In the genomic region with DNA sequence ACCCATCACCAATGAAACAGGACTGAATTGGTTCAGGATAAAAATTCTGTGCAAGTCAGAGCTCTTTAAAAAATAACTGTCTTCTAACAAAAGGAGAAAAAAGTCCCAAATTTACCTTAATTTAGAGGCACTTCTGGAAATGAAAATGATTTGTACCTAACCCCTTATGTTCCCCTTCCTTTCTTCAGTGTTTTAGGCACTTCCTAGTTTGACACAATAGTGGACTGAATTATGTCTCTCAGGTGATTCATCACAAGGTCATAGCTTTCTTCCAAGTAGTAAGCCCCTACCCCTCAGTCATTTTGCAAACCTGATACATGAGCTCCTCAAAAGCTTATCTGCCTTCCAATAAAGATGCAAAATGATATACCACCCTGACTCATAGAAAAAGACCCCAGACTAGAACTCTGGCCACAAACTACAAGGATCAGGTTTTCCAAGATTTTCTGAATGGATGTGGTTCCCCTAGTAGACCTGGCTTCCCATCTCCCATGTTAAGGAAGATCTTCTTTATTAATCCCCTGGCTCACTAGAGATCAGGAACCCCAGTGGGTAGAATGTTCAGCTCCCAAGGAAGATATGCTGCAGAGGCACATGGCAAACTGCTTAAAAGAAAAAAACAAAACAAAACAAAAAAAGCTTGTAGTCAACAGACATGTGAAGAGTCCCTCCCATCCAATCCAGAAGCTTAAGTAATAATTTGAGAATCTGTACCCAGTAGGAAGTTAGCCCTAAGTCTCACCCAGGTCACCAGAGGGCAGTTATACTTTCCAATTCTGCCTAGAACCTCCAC, we compare ENCODE assay signal across 8 cellular contexts. TPM values are rescaled to one million over a fixed set of nuclear protein-coding genes. Genes with fewer than 3 reads are reported as not detected.
A peak's percentile ranks its signal among the peaks of the same experiment; 100 is the strongest.
DNase-seq lines count a peak whose midpoint lies in the region; ATAC-seq and TF ChIP-seq lines count a peak whose summit lies in the region.

No MANE protein-coding gene starts in this region.

- DNase-seq in Karpas-422 = peak; percentile 65
- no peak for DNase-seq in testis

- H3K36me3 ChIP-seq in ACC112 (ENCODE audit: insufficient read depth, low read length) = peaks cover 33% of the 10 kb centered on the region
- peaks cover 45% of the 10 kb centered on the region for H3K36me3 ChIP-seq in Karpas-422 (ENCODE audit: insufficient read depth, low read length)
- peaks cover 32% of the 10 kb centered on the region for H3K36me3 ChIP-seq in muscle layer of colon (ENCODE audit: insufficient read depth, low read length)
- no peaks in the 10 kb centered on the region for H3K36me3 ChIP-seq in testis (ENCODE audit: low read depth, missing control alignments)

- intact Hi-C loops in testis (cut with DNase I; ENCODE audit: low total_unique reads) = no loop called here

- peaks cover 21% of the 10 kb centered on the region for H3K27me3 Mint-ChIP-seq in brain

- peak overlapping the region; percentile 55 for H3K27ac ChIP-seq in ACC112 (ENCODE audit: low read depth, low read length)
- H3K27ac ChIP-seq in Karpas-422 (ENCODE audit: low read length) = peak overlapping the region; percentile 94
- peak overlapping the region; percentile 90 for H3K27ac ChIP-seq in muscle layer of colon (ENCODE audit: low read depth, low read length)
- peak overlapping the region in 1 of 2 donors; percentile 98 for H3K27ac ChIP-seq in testis

- peak overlapping the region; percentile 81 to 100 (median 100) for H3K27ac Mint-ChIP-seq in brain

- H3K9ac ChIP-seq in Karpas-422 (ENCODE audit: low read length) = peak overlapping the region; percentile 23; the same call in 1 of the 2 replicates
- H3K9ac ChIP-seq in muscle layer of colon (ENCODE audit: low read length) = peak overlapping the region; percentile 76

- TF ChIP-seq POLR2A in testis (IDR thresholded peaks at IDR 0.05) = no peak

- H3K27me3 ChIP-seq in ACC112 (ENCODE audit: insufficient read depth, low read length) = no peaks in the 10 kb centered on the region
- no peaks in the 10 kb centered on the region for H3K27me3 ChIP-seq in Karpas-422 (ENCODE audit: low read length)
- no peaks in the 10 kb centered on the region for H3K27me3 ChIP-seq in muscle layer of colon (ENCODE audit: control insufficient read depth in 1 of 2, insufficient read depth in 2 of 2, low read length in 2 of 2)
- H3K27me3 ChIP-seq in testis = no peaks in the 10 kb centered on the region

- H3K9me2 ChIP-seq in Karpas-422 (replicated peaks; ENCODE audit: insufficient read depth, low read length) = no peaks in the 10 kb centered on the region

- peaks cover 0 to 14% (median 3%) of the 10 kb centered on the region in 5 experiments for H3K9me3 Mint-ChIP-seq in brain

- H3K79me2 ChIP-seq in ACC112 (ENCODE audit: control insufficient read depth, insufficient read depth, low read length, unreplicated experiment) (peaks cover 64% of the 10 kb centered on the region), Karpas-422 (ENCODE audit: low read length) (peaks cover 43% of the 10 kb centered on the region)

- peaks cover 70% of the 10 kb centered on the region for H3K4me1 Mint-ChIP-seq in brain

- TF ChIP-seq CTCF in brain (conservative IDR thresholded peaks at IDR 0.05) (no peak), testis (IDR thresholded peaks at IDR 0.05) (no peak)

- ATAC-seq in HG03520 (IDR thresholded peaks at IDR 0.05; ENCODE audit: unreplicated experiment) (no peak), GM21526 (IDR thresholded peaks at IDR 0.05; ENCODE audit: low FRiP score, unreplicated experiment) (no peak), GM21737 (IDR thresholded peaks at IDR 0.05; ENCODE audit: unreplicated experiment) (no peak)

- H2AFZ ChIP-seq in ACC112 (ENCODE audit: low read length, unreplicated experiment) = no peak overlapping the region
- H2AFZ ChIP-seq in Karpas-422 (ENCODE audit: low read length) = no peak overlapping the region

- H3K36me3 Mint-ChIP-seq in brain = peaks cover 58% of the 10 kb centered on the region

- peaks cover 4% of the 10 kb centered on the region; the same call in 1 of the 2 replicates for H4K20me1 ChIP-seq in Karpas-422 (ENCODE audit: insufficient read depth, low read depth, low read length)

- H3K4me1 ChIP-seq in ACC112 (ENCODE audit: control insufficient read depth, insufficient read depth, low read length, unreplicated experiment) (peaks cover 32% of the 10 kb centered on the region), Karpas-422 (ENCODE audit: low read length) (peaks cover 49% of the 10 kb centered on the region), muscle layer of colon (ENCODE audit: insufficient read depth, low read length) (peaks cover 60% of the 10 kb centered on the region), testis (peaks cover 29% of the 10 kb centered on the region)

- peak overlapping the region; percentile 70 for H3K4me3 ChIP-seq in ACC112 (ENCODE audit: low read depth, low read length)
- H3K4me3 ChIP-seq in Karpas-422 (ENCODE audit: low read length) = no peak overlapping the region
- peak overlapping the region; percentile 12 to 76 for H3K4me3 ChIP-seq in muscle layer of colon (ENCODE audit: low read depth in 1 of 2, low read length in 2 of 2)
- H3K4me3 ChIP-seq in testis = no peak overlapping the region

- H3K4me2 ChIP-seq in Karpas-422 (ENCODE audit: low read depth, low read length, poor library complexity, severe bottlenecking) = peak overlapping the region; percentile 100

- H3K9me3 ChIP-seq in Karpas-422 (ENCODE audit: low read length) (no peaks in the 10 kb centered on the region), muscle layer of colon (ENCODE audit: low read length) (no peaks in the 10 kb centered on the region), testis (no peaks in the 10 kb centered on the region)

- H3K4me3 Mint-ChIP-seq in brain = peak overlapping the region; percentile 91 to 100 (median 96)

RNA-seq across cellular contexts. Expression of a gene that starts 3.6 kb away (rescaled TPM):
- 64.3 and 170 TPM in 2 replicates for total RNA-seq in Karpas-422 (2014; rRNA removed; shearing (Covaris generic); ENCODE audit: low replicate concordance)
- polyA plus RNA-seq in brain (ENCODE audit: insufficient read depth, low read depth, low replicate concordance) (40.7 TPM), testis (ENCODE audit: insufficient read depth, low read depth, low replicate concordance) (47.4 TPM)
- 10 to 100 TPM; 50.8 to 72.7 TPM for total RNA-seq in testis

RNA-seq across cellular contexts. Expression of a gene that starts 4.2 kb away (rescaled TPM):
- 59.2 and 119 TPM in 2 replicates for total RNA-seq in Karpas-422 (2014; rRNA removed; shearing (Covaris generic); ENCODE audit: low replicate concordance)
- polyA plus RNA-seq in brain (ENCODE audit: insufficient read depth, low read depth, low replicate concordance) (127 TPM), testis (ENCODE audit: insufficient read depth, low read depth, low replicate concordance) (54.5 TPM)
- total RNA-seq in testis = 10 to 100 TPM; 36.1 to 49.5 TPM

RNA-seq across cellular contexts. Expression of a gene that starts 13.2 kb away (rescaled TPM):
- 9.6 and 10.3 TPM in 2 replicates for total RNA-seq in Karpas-422 (2014; rRNA removed; shearing (Covaris generic); ENCODE audit: low replicate concordance)
- 46.9 TPM for polyA plus RNA-seq in brain (ENCODE audit: insufficient read depth, low read depth, low replicate concordance)
- total RNA-seq in testis = 10 to 100 TPM; 20.7 to 36.4 TPM
- polyA plus RNA-seq in testis (ENCODE audit: insufficient read depth, low read depth, low replicate concordance) = 29.4 TPM

RNA-seq across cellular contexts. Expression of a gene that starts 33.5 kb away (rescaled TPM):
- total RNA-seq in Karpas-422 (2014; rRNA removed; shearing (Covaris generic); ENCODE audit: low replicate concordance) = 5.6 and 10.0 TPM in 2 replicates
- polyA plus RNA-seq in brain (ENCODE audit: insufficient read depth, low read depth, low replicate concordance) (41.1 TPM), testis (ENCODE audit: insufficient read depth, low read depth, low replicate concordance) (26.0 TPM)
- total RNA-seq in testis = 10 to 100 TPM; 17.8 to 22.0 TPM

RNA-seq across cellular contexts. Expression of a gene that starts 42.2 kb away (rescaled TPM):
- total RNA-seq in Karpas-422 (2014; rRNA removed; shearing (Covaris generic); ENCODE audit: low replicate concordance) = 14.4 and 26.0 TPM in 2 replicates
- 100 TPM for polyA plus RNA-seq in brain (ENCODE audit: insufficient read depth, low read depth, low replicate concordance)
- total RNA-seq in testis = 10 to 100 TPM; 63.2 to 67.1 TPM
- 104 TPM for polyA plus RNA-seq in testis (ENCODE audit: insufficient read depth, low read depth, low replicate concordance)

Comparison
In these comparisons a context has a peak if more than half of its experiments do, and no peak if none do; other contexts are left out.
1. H3K4me3 ChIP-seq: peak in ACC112 (single experiment) and muscle layer of colon (2 of 2); none in Karpas-422 (single experiment) and testis (0 of 2).